In the genomic region with DNA sequence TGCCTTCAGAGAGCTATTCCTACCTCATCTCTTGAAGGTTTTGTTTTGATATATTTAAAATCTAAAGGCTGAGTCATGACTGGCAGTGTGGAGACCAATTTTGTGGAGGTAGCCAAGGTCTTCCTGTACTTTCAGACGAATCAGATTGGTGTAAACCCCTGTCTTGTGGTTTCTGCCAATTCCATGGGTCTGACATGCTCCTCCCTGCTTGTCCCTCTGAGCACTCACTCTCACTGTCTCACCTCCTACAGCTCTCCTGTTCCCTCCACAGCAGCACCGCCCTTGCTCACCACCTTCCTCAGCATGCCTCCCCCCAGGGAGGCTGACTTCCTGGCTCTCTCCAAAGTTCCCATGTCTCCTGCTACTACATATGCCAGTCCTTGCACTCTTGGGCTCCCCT, we compare ENCODE assay signal across 21 cellular contexts.
A peak's percentile ranks its signal among the peaks of the same experiment; 100 is the strongest.
DNase-seq lines count a peak whose midpoint lies in the region; FAIRE-seq and TF ChIP-seq lines count a peak whose summit lies in the region.
"Had no signal": no experiment of that assay in that cellular context is flagged by ENCODE, and none has a peak within 500 bp of the region (broad histone marks: within the 10 kb centered on the region; RNA-seq: fewer than 3 reads in every experiment).

No MANE protein-coding gene starts in this region.

- peak overlapping the region in 6 of 8 donors; percentile 37 to 75 (median 48) for H3K27ac ChIP-seq in spleen
- H3K27ac ChIP-seq in tibial nerve = no peak overlapping the region
- H3K27ac ChIP-seq: cardiac muscle cell, lower lobe of right lung had no signal

- WGBS in spleen, 5 donors = 35 to 48% (median 41%) methylated on average over 2 of the region's 2 CpGs
- WGBS in tibial nerve, 2 donors = 48 to 59% methylated on average over 2 of the region's 2 CpGs

- TF ChIP-seq CTCF in spleen (IDR thresholded peaks at IDR 0.05 in 8 of 11, conservative IDR thresholded peaks at IDR 0.05 in 3 of 11) (no peak), tibial nerve (IDR thresholded peaks at IDR 0.05) (no peak)

- TF ChIP-seq EP300 in tibial nerve (IDR thresholded peaks at IDR 0.05) = no peak

- H3K27me3 ChIP-seq in spleen (replicated peaks in 1 of 7) (no peaks in the 10 kb centered on the region), tibial nerve (no peaks in the 10 kb centered on the region)
- H3K27me3 ChIP-seq: cardiac muscle cell had no signal

- H3K4me3 ChIP-seq in spleen (no peak overlapping the region), tibial nerve (no peak overlapping the region)
- H3K4me3 ChIP-seq: cardiac muscle cell, lower lobe of right lung had no signal

- H3K4me1 ChIP-seq in spleen = peaks cover 0 to 5% (median 0%) of the 10 kb centered on the region in 6 donors
- H3K4me1 ChIP-seq in tibial nerve = no peaks in the 10 kb centered on the region
- H3K4me1 ChIP-seq: lower lobe of right lung had no signal

- TF ChIP-seq POLR2A in spleen (IDR thresholded peaks at IDR 0.05) = no peak
- no peak for TF ChIP-seq POLR2A in tibial nerve (IDR thresholded peaks at IDR 0.05)

- DNase-seq in NCI-H524 (lab: John Stamatoyannopoulos, UW) (peak; percentile 48 to 73), NCI-H524 treated with DMSO at 0.1 percent for 48 hours (lab: John Stamatoyannopoulos, UW) (no peak), RCC 7860 (ENCODE audit: low spot score) (peak; percentile 74), cerebellar cortex (ENCODE audit: low spot score) (peak; percentile 74), spleen (no peak), NCI-H187 (lab: John Stamatoyannopoulos, UW) (no peak), tibial nerve (ENCODE audit: low spot score in 2 of 2) (no peak), mucosa of gallbladder (ENCODE audit: low spot score) (no peak)
- DNase-seq: ACHN; activated CD4-positive, alpha-beta T cell treated with anti-CD3 and anti-CD28 coated beads for 1 hour; activated CD8-positive, alpha-beta memory T cell treated with anti-CD3 and anti-CD28 coated beads, Interleukin-2, amount 50 U/mL, for 4 hours; activated naive CD4-positive, alpha-beta T cell treated with anti-CD3 and anti-CD28 coated beads for 36 hours; CD4-positive, alpha-beta memory T cell; endodermal cell; lower lobe of right lung; NCI-H2227 treated with DMSO at 0.1 percent for 48 hours; retina had no signal

- H3K9me3 ChIP-seq in spleen (peaks cover 0 to 12% (median under 1%) of the 10 kb centered on the region in 8 donors), tibial nerve (no peaks in the 10 kb centered on the region)
- H3K9me3 ChIP-seq: lower lobe of right lung had no signal

- H3K36me3 ChIP-seq in spleen (no peaks in the 10 kb centered on the region), tibial nerve (no peaks in the 10 kb centered on the region)
- H3K36me3 ChIP-seq: cardiac muscle cell, lower lobe of right lung had no signal

- peak; percentile 58 for FAIRE-seq in RCC 7860 (lab: Jason Lieb, UNC)
- FAIRE-seq: frontal cortex, G401.6, GM19239 had no signal

- intact Hi-C loops in spleen (cut with DNase I; ENCODE audit: low total_unique reads) = no loop called here

Comparison
In these comparisons a context has a peak if more than half of its experiments do, and no peak if none do; other contexts are left out.
1. DNase-seq: peak in NCI-H524 (2 of 2), RCC 7860 (single experiment) and cerebellar cortex (single experiment); none in NCI-H524 treated with DMSO at 0.1 percent for 48 hours (single experiment), spleen (single experiment), NCI-H187 (0 of 2), tibial nerve (0 of 2) and mucosa of gallbladder (single experiment).
2. H3K27ac ChIP-seq: peak in spleen (6 of 8); none in tibial nerve (0 of 4).